In the genomic region with DNA sequence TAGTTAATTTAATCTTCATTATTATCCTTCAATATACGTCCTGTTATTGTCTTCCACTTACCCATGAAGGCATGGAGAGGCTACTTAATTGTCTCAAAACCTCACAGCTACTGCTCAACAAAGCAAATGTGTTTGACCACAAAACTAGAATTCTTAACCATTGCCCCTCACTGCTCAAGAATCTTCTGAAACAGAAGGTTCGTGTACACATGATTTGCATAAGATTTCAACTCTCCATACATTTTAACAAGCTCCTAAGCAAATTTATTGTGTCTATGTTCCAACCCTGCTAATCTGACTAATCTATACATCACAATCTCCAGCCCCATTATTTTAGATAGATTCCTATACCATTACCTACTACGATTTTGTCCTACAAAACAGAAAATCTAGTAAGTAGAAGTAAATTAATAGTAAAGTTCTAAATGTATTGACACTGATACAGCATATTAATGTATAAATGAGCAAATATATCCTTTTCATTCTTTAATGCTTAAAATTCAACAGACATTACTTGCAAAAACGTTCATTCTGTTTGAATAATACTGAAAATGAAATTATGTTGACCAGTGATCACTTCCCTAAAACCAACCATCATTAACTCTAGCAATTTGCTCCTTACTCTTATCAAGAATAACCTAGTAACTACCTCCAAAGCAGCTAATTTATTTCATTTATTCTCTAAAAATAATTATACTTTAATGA, we compare ENCODE assay signal across 15 cellular contexts.
DNase-seq lines count a peak whose midpoint lies in the region; ATAC-seq, FAIRE-seq and TF ChIP-seq lines count a peak whose summit lies in the region.
"Had no signal": no experiment of that assay in that cellular context is flagged by ENCODE, and none has a peak within 500 bp of the region (broad histone marks: within the 10 kb centered on the region; RNA-seq: fewer than 3 reads in every experiment).

No MANE protein-coding gene starts in this region.

- WGBS in small intestine, 3 donors: 54 to 69% (median 55%) methylated on average over 4 of the region's 4 CpGs
- 66 to 76% methylated on average over 4 of the region's 4 CpGs for WGBS in sigmoid colon, 2 donors

- no peaks in the 10 kb centered on the region for H3K27me3 ChIP-seq in small intestine (ENCODE audit: control insufficient read depth in 2 of 2, insufficient read depth in 2 of 2, low read length in 2 of 2)
- no peaks in the 10 kb centered on the region for H3K27me3 ChIP-seq in sigmoid colon
- H3K27me3 ChIP-seq: uterus had no signal

- intact Hi-C loops in sigmoid colon (cut with DNase I): loop anchor here (2.0 to 10.0 kb wide), 2 partner anchors 242 to 432 kb away; a partner anchor contains a TSS

- H3K36me3 ChIP-seq in small intestine (ENCODE audit: control insufficient read depth in 2 of 2, insufficient read depth in 2 of 2, low read length in 2 of 2): no peaks in the 10 kb centered on the region
- no peaks in the 10 kb centered on the region for H3K36me3 ChIP-seq in sigmoid colon
- H3K36me3 ChIP-seq: uterus had no signal

- H3K9me3 ChIP-seq in small intestine (ENCODE audit: control insufficient read depth, low read depth): no peaks in the 10 kb centered on the region
- no peaks in the 10 kb centered on the region for H3K9me3 ChIP-seq in sigmoid colon
- H3K9me3 ChIP-seq: psoas muscle, uterus had no signal

- ATAC-seq in GM18517 (IDR thresholded peaks at IDR 0.05; ENCODE audit: unreplicated experiment): peak; percentile 82
- peak; percentile 77 for ATAC-seq in GM19467 (IDR thresholded peaks at IDR 0.05; ENCODE audit: unreplicated experiment)
- ATAC-seq in HG02798 (IDR thresholded peaks at IDR 0.05; ENCODE audit: poor library complexity, unreplicated experiment): peak; percentile 83
- ATAC-seq in HG03378 (IDR thresholded peaks at IDR 0.05; ENCODE audit: unreplicated experiment): peak; percentile 75

- no peak for TF ChIP-seq EP300 in sigmoid colon (IDR thresholded peaks at IDR 0.05)

- DNase-seq in small intestine (no peak), mesenteric fat pad (ENCODE audit: low spot score) (no peak), sigmoid colon (no peak), NCI-H226 (no peak)
- DNase-seq: activated B cell treated with CpG ODN at 0.5 μM for 24 hours; activated naive CD8-positive, alpha-beta T cell treated with anti-CD3 and anti-CD28 coated beads for 36 hours; DMS53; NCI-H2107; psoas muscle; uterus had no signal

- no peak for TF ChIP-seq CTCF in sigmoid colon (IDR thresholded peaks at IDR 0.05)

- H3K4me3 ChIP-seq in small intestine (ENCODE audit: low read depth in 1 of 2, low read length in 2 of 2): no peak overlapping the region
- no peak overlapping the region for H3K4me3 ChIP-seq in sigmoid colon
- H3K4me3 ChIP-seq: psoas muscle, uterus had no signal

- no peak for FAIRE-seq in small intestine (lab: Jason Lieb, UNC)
- FAIRE-seq: endothelial cell of umbilical vein had no signal

- H3K4me1 ChIP-seq in small intestine (ENCODE audit: control insufficient read depth in 2 of 2, insufficient read depth in 1 of 2, low read depth in 1 of 2, low read length in 1 of 2): no peaks in the 10 kb centered on the region
- peaks cover 0 to 12% (median 5%) of the 10 kb centered on the region in 4 donors for H3K4me1 ChIP-seq in sigmoid colon
- H3K4me1 ChIP-seq: psoas muscle, uterus had no signal

- no peak for TF ChIP-seq POLR2A in sigmoid colon (IDR thresholded peaks at IDR 0.05)

- H3K27ac ChIP-seq in small intestine (ENCODE audit: low read depth in 1 of 2, low read length in 1 of 2) (no peak overlapping the region), sigmoid colon (no peak overlapping the region)
- H3K27ac ChIP-seq: psoas muscle, uterus had no signal
